8 cellular contexts compared by ENCODE assay signal in genomic region chr9:97501177-97501971, GRCh38. TPM values are rescaled to one million over a fixed set of nuclear protein-coding genes. Genes with fewer than 3 reads are reported as not detected.
DNase-seq lines count a peak whose midpoint lies in the region; ATAC-seq and TF ChIP-seq lines count a peak whose summit lies in the region.

Gene TMOD1, plus strand, starts transcription at chr9:97501666. Its CDS starts 22,523 bp downstream, at chr9:97524189.

- POLR2A ChIA-PET in A673 (lab: Charles Lee; ENCODE audit: low non-redundant PET) = interaction anchor here (0.6 kb wide), 1 partner anchor 44 kb away, joined by 3 read pairs; no protein-coding TSS in a partner anchor
- POLR2A ChIA-PET in activated CD8-positive, alpha-beta T cell treated with anti-CD3 and anti-CD28 coated beads for 36 hours (lab: Charles Lee) = interaction anchor here (0.7 to 1.4 kb wide), 2 partner anchors 9 to 97 kb away, joined by 3 to 4 read pairs; no protein-coding TSS in a partner anchor

- in situ Hi-C loops in GM13976 (cut with MboI; ENCODE audit: low sequenced_read_pairs, unreplicated experiment) = no loop called here

- BruUV-seq in A673 (replicated peaks; lab: Mats Ljungman, UMichigan) = no TSS peak

- peaks cover 9% of the 10 kb centered on the region for H3K36me3 Mint-ChIP-seq in activated CD8-positive, alpha-beta T cell treated with anti-CD3 and anti-CD28 coated beads for 36 hours (ENCODE audit: low read depth)

- TF ChIP-seq POLR2A in stomach (IDR thresholded peaks at IDR 0.05) = no peak

- peaks cover 47% of the 10 kb centered on the region for H3K27me3 Mint-ChIP-seq in activated CD8-positive, alpha-beta T cell treated with anti-CD3 and anti-CD28 coated beads for 36 hours

- no peaks in the 10 kb centered on the region for H3K9me3 ChIP-seq in A673 (ENCODE audit: low read depth, low read length, poor library complexity, severe bottlenecking)
- H3K9me3 ChIP-seq in mucosa of descending colon = no peaks in the 10 kb centered on the region
- H3K9me3 ChIP-seq in stomach = no peaks in the 10 kb centered on the region

- no peak for TF ChIP-seq EP300 in stomach (IDR thresholded peaks at IDR 0.05)

- CTCF ChIA-PET in A673 (lab: Charles Lee) = interaction anchor here (0.5 to 0.6 kb wide), 2 partner anchors 31 to 104 kb away, joined by 3 to 4 read pairs; no protein-coding TSS in a partner anchor
- CTCF ChIA-PET in activated CD8-positive, alpha-beta T cell treated with anti-CD3 and anti-CD28 coated beads for 36 hours (lab: Charles Lee) = interaction anchor here (0.6 to 4.0 kb wide), 15 partner anchors 9 to 645 kb away, joined by 3 to 24 read pairs (median 4); partner anchors contain the start of gene TDRD7

- H3K4me3 ChIP-seq in A673 (ENCODE audit: low read depth, low read length, poor library complexity, severe bottlenecking) (peak within 1 kb of the TSS; percentile 45), epithelial cell of esophagus (ENCODE audit: low read length) (peak within 1 kb of the TSS; percentile 5), mucosa of descending colon (peak within 1 kb of the TSS; percentile 28), stomach (peak within 1 kb of the TSS; percentile 66 to 87 (median 84))

- peaks cover 12% of the 10 kb centered on the region for H3K4me1 Mint-ChIP-seq in activated CD8-positive, alpha-beta T cell treated with anti-CD3 and anti-CD28 coated beads for 36 hours (ENCODE audit: low read depth)

- H3K4me1 ChIP-seq in A673 (ENCODE audit: insufficient read depth, low read length, poor library complexity, severe bottlenecking) = peaks cover 7% of the 10 kb centered on the region
- H3K4me1 ChIP-seq in mucosa of descending colon (ENCODE audit: low read depth) = peaks cover 17% of the 10 kb centered on the region
- peaks cover 23 to 60% (median 40%) of the 10 kb centered on the region in 4 donors for H3K4me1 ChIP-seq in stomach

- 0 to 2% (median 1%) methylated on average over 21 to 82 of the region's 87 CpGs for WGBS in stomach, 5 donors

- H3K27ac Mint-ChIP-seq in activated CD8-positive, alpha-beta T cell treated with anti-CD3 and anti-CD28 coated beads for 36 hours = no peak within 1 kb of the TSS

- H3K9me3 Mint-ChIP-seq in activated CD8-positive, alpha-beta T cell treated with anti-CD3 and anti-CD28 coated beads for 36 hours = no peaks in the 10 kb centered on the region

- H3K27ac ChIP-seq in A673 (ENCODE audit: low read depth, low read length, poor library complexity, severe bottlenecking) (no peak within 1 kb of the TSS), stomach (peak within 1 kb of the TSS; percentile 71 to 92 (median 86))

- H3K4me3 Mint-ChIP-seq in activated CD8-positive, alpha-beta T cell treated with anti-CD3 and anti-CD28 coated beads for 36 hours = peak within 1 kb of the TSS; percentile 62

- 0 out of 2 replicates have a peak, but pooled peaks have one; percentile 22 for TF ChIP-seq CTCF in A673 (conservative IDR thresholded peaks at IDR 0.05; ENCODE audit: low read depth, low read length)
- peak; percentile 41 for TF ChIP-seq CTCF in GM13976 (IDR thresholded peaks at IDR 0.05; ENCODE audit: borderline replicate concordance, control extremely low read depth, extremely low read depth, insufficient read depth, missing control alignments)
- TF ChIP-seq CTCF in activated CD8-positive, alpha-beta T cell treated with anti-CD3 and anti-CD28 coated beads for 36 hours (IDR thresholded peaks at IDR 0.05) = no peak
- no peak for TF ChIP-seq CTCF in epithelial cell of esophagus (IDR thresholded peaks at IDR 0.05; ENCODE audit: insufficient read depth, low read depth, low read length, missing control alignments)
- TF ChIP-seq CTCF in mucosa of descending colon (IDR thresholded peaks at IDR 0.05) = peak; percentile 35
- TF ChIP-seq CTCF in stomach (IDR thresholded peaks at IDR 0.05) = peak in 2 of 7 experiments; percentile 10 to 50

- H3K27me3 ChIP-seq in A673 (replicated peaks; ENCODE audit: insufficient read depth, low read depth, low read length, poor library complexity) (peaks cover 73% of the 10 kb centered on the region), stomach (peaks cover 0 to 18% (median 18%) of the 10 kb centered on the region in 3 donors)

- ATAC-seq in HG02943 (IDR thresholded peaks at IDR 0.05; ENCODE audit: low read depth, unreplicated experiment) = peak; percentile 57
- ATAC-seq in activated CD8-positive, alpha-beta T cell treated with anti-CD3 and anti-CD28 coated beads for 36 hours = peak; percentile 86
- peak; percentile 94 for ATAC-seq in mucosa of descending colon

- no peaks in the 10 kb centered on the region for H3K36me3 ChIP-seq in A673 (ENCODE audit: insufficient read depth, low read length, poor library complexity, severe bottlenecking)
- H3K36me3 ChIP-seq in mucosa of descending colon (ENCODE audit: low read depth) = no peaks in the 10 kb centered on the region
- H3K36me3 ChIP-seq in stomach = peaks cover 0 to 8% (median 7%) of the 10 kb centered on the region in 4 donors

- intact Hi-C loops in A673 (cut with micrococcal nuclease; ENCODE audit: unreplicated experiment) = no loop called here
- intact Hi-C loops in activated CD8-positive, alpha-beta T cell treated with anti-CD3 and anti-CD28 coated beads for 36 hours (cut with micrococcal nuclease) = loop anchor here (5.0 kb wide), 1 partner anchor 89 kb away; the partner anchor contains the start of gene TDRD7
- intact Hi-C loops in mucosa of descending colon (cut with DNase I, micrococcal nuclease) = no loop called here
- intact Hi-C loops in stomach (cut with DNase I; ENCODE audit: low total_unique reads) = no loop called here

- peak; percentile 66 for DNase-seq in A673 (ENCODE audit: low spot score)
- peak; percentile 97 for DNase-seq in GM13976 (ENCODE audit: low spot score)
- DNase-seq in NCI-H2171 treated with DMSO at 0.1 percent for 48 hours (lab: John Stamatoyannopoulos, UW) = peak; percentile 77
- DNase-seq in activated CD8-positive, alpha-beta T cell treated with anti-CD3 and anti-CD28 coated beads for 36 hours = peak; percentile 50
- DNase-seq in epithelial cell of esophagus (ENCODE audit: low read depth) = peak; percentile 44
- DNase-seq in mucosa of descending colon = peak; percentile 66 to 89 (median 75)
- peak; percentile 80 for DNase-seq in stomach

RNA-seq across cellular contexts. Expression of gene TMOD1, which starts in this region (rescaled TPM):
- total RNA-seq in A673 (2021) (0.09 and 0.24 TPM in 2 replicates), mucosa of descending colon (10 to 100 TPM in 1 of 3 donors, 1 to 10 TPM in 2; 2.6 to 36.0 (median 3.9) TPM), stomach (10 to 100 TPM in 2 of 5 donors, 1 to 10 TPM in 3; 4.6 to 34.8 (median 9.6) TPM)
- total RNA-seq in activated CD8-positive, alpha-beta T cell treated with anti-CD3 and anti-CD28 coated beads for 36 hours = under 1 TPM; 0.47 to 0.60 TPM
- 10 to 100 TPM in 2 of 3 donors, 1 to 10 TPM in 1; 4.9 to 13.0 (median 12.8) TPM for polyA plus RNA-seq in stomach

Comparison
In these comparisons a context has a peak if more than half of its experiments do, and no peak if none do; other contexts are left out.
1. Peak in DNase-seq and H3K4me3 ChIP-seq in A673; RNA of the gene not detected or under 1 TPM.
2. Peak in DNase-seq and ATAC-seq in activated CD8-positive, alpha-beta T cell treated with anti-CD3 and anti-CD28 coated beads for 36 hours; RNA of the gene not detected or under 1 TPM.
3. DNase-seq: peak in every context shown above with its lines; median percentile 97 in GM13976; 80 in stomach; 77 in NCI-H2171 treated with DMSO at 0.1 percent for 48 hours; 75 in mucosa of descending colon; 66 in A673; 50 in activated CD8-positive, alpha-beta T cell treated with anti-CD3 and anti-CD28 coated beads for 36 hours; 44 in epithelial cell of esophagus.
4. H3K4me3 ChIP-seq: peak in every context shown above with its lines; median percentile 84 in stomach; 45 in A673; 28 in mucosa of descending colon; 5 in epithelial cell of esophagus.
5. CTCF ChIP-seq: peak in A673 (single experiment), GM13976 (single experiment) and mucosa of descending colon (single experiment); none in activated CD8-positive, alpha-beta T cell treated with anti-CD3 and anti-CD28 coated beads for 36 hours (single experiment) and epithelial cell of esophagus (single experiment).
6. Peak in every context shown above with its lines, with median percentiles within 50 percentile points of each other: ATAC-seq.